In genomic region chr13:32302461-32302860, GRCh38 we compare ENCODE assay signal across 9 cellular contexts. TPM values are rescaled to one million over a fixed set of nuclear protein-coding genes. Genes with fewer than 3 reads are reported as not detected.
"Had no signal": no experiment of that assay in that cellular context is flagged by ENCODE, and none has a peak within 500 bp of the region (broad histone marks: within the 10 kb centered on the region; RNA-seq: fewer than 3 reads in every experiment).

No MANE protein-coding gene starts in this region.

- H3K4me3 ChIP-seq: GM12878 had no signal

- FAIRE-seq: G401.6, GM12878, GM12891, GM12892, GM18507, GM19239 had no signal

- ATAC-seq: GM12878 had no signal

- DNase-seq: GDM1, GF-D8 had no signal

RNA-seq across cellular contexts. Expression of gene ZAR1L, which starts 12.7 kb away (rescaled TPM):
- total RNA-seq: G401 had no signal
